Comparison of ENCODE assay signal across 1 cellular context in the genomic region with DNA sequence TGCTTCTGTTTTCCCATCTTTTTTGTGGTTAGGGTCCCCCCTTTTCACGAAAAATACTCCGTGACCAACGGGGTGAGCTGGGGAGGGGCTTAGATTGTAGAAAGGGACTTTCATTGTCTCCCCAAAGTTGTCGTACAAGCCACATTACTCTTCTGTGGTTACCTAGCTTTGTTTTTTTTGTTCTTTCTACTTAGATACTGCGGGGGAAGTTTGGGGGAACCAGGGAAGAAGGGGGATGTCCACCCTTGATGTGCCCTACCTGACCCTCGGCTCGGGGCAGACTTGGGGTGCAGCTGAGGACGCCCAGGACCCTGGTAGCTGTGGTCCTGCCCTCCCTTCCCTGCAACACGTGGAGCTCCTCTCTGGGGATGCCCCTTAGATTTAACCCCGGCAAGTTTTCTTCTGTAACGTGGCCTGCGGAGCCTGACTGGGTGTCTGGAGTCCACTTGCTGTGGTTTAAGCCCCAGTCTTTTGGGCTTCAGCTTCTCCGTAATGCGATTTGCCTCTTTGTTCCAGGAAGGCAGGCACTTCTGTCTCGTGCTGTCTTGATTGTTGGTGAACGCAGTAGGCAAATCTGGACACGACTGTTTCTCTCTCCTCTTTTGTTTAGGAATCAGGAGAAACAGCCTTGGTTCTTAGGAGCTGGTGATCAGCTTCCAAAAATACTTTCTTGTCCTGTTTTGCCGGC.
TF ChIP-seq lines count a peak whose summit lies in the region.

No MANE protein-coding gene starts in this region.

TF ChIP-seq in HepG2, 621 proteins besides CTCF, POLR2A, EP300 and RAD21 (continued from another document and continues in another):
- TF ChIP-seq, protein P1, sequence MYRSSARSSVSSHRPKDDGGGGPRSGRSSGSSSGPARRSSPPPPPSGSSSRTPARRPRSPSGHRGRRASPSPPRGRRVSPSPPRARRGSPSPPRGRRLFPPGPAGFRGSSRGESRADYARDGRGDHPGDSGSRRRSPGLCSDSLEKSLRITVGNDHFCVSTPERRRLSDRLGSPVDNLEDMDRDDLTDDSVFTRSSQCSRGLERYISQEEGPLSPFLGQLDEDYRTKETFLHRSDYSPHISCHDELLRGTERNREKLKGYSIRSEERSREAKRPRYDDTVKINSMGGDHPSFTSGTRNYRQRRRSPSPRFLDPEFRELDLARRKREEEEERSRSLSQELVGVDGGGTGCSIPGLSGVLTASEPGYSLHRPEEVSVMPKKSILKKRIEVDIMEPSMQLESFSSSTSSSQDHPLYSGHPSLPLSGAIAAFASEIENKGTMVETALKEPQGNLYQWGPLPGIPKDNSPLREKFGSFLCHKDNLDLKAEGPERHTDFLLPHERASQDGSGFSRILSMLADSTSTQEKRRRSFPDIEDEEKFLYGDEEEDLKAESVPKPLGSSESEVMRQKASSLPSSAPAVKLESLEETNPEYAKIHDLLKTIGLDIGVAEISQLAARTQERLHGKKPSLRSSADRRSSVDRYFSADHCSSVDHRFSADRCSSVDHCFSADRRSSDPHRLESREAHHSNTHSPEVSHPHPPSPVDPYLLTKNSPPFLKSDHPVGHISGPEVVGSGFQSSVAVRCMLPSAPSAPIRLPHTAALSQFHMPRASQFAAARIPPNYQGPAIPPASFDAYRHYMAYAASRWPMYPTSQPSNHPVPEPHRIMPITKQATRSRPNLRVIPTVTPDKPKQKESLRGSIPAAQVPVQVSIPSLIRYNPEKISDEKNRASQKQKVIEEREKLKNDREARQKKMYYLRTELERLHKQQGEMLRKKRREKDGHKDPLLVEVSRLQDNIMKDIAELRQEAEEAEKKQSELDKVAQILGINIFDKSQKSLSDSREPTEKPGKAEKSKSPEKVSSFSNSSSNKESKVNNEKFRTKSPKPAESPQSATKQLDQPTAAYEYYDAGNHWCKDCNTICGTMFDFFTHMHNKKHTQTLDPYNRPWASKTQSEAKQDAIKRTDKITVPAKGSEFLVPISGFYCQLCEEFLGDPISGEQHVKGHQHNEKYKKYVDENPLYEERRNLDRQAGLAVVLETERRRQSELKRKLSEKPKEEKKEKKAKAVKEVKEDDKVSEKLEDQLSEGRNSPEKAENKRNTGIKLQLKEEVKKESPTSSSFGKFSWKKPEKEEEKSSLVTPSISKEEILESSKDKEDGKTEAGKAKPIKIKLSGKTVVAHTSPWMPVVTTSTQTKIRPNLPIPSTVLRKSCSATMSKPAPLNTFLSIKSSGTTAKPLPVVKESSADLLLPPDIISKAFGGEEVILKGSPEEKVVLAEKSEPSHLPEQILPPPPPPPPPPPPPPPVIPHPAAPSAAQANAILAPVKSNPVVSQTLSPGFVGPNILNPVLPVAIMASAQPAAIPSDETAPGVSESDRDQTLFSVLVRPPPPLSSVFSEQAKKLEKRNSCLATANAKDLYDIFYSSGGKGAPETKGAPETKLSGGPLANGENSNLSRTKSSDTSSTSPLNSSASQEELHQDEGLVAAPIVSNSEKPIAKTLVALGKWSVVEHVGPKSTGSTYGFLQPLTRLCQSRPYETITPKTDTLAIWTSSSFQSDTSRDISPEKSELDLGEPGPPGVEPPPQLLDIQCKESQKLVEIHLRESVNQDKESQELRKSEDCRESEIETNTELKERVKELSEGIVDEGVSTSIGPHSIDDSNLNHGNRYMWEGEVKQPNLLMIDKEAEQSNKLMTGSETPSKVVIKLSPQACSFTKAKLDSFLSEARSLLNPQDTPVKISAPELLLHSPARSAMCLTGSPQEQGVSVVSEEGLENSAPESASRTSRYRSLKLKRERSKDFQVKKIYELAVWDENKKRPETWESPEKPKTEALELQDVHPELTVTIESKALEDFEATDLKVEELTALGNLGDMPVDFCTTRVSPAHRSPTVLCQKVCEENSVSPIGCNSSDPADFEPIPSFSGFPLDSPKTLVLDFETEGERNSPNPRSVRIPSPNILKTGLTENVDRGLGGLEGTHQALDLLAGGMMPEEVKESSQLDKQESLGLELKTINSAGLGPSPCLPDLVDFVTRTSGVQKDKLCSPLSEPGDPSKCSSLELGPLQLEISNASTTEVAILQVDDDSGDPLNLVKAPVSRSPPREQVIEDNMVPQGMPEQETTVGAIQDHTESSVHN (CRISPR knock-in tag; IDR thresholded peaks at IDR 0.05), result no peak
- 0 out of 2 replicates have a peak, but pooled peaks have one; percentile 43 for TF ChIP-seq KMT2B (CRISPR knock-in tag; IDR thresholded peaks at IDR 0.05)
- TF ChIP-seq ZFX (CRISPR knock-in tag; IDR thresholded peaks at IDR 0.05; ENCODE audit: low read depth), result 0 out of 2 replicates have a peak, but pooled peaks have one; percentile 2
- TF ChIP-seq HNRNPUL1 (IDR thresholded peaks at IDR 0.05; ENCODE audit: low read depth, low read length), result no peak
- TF ChIP-seq, protein P2, sequence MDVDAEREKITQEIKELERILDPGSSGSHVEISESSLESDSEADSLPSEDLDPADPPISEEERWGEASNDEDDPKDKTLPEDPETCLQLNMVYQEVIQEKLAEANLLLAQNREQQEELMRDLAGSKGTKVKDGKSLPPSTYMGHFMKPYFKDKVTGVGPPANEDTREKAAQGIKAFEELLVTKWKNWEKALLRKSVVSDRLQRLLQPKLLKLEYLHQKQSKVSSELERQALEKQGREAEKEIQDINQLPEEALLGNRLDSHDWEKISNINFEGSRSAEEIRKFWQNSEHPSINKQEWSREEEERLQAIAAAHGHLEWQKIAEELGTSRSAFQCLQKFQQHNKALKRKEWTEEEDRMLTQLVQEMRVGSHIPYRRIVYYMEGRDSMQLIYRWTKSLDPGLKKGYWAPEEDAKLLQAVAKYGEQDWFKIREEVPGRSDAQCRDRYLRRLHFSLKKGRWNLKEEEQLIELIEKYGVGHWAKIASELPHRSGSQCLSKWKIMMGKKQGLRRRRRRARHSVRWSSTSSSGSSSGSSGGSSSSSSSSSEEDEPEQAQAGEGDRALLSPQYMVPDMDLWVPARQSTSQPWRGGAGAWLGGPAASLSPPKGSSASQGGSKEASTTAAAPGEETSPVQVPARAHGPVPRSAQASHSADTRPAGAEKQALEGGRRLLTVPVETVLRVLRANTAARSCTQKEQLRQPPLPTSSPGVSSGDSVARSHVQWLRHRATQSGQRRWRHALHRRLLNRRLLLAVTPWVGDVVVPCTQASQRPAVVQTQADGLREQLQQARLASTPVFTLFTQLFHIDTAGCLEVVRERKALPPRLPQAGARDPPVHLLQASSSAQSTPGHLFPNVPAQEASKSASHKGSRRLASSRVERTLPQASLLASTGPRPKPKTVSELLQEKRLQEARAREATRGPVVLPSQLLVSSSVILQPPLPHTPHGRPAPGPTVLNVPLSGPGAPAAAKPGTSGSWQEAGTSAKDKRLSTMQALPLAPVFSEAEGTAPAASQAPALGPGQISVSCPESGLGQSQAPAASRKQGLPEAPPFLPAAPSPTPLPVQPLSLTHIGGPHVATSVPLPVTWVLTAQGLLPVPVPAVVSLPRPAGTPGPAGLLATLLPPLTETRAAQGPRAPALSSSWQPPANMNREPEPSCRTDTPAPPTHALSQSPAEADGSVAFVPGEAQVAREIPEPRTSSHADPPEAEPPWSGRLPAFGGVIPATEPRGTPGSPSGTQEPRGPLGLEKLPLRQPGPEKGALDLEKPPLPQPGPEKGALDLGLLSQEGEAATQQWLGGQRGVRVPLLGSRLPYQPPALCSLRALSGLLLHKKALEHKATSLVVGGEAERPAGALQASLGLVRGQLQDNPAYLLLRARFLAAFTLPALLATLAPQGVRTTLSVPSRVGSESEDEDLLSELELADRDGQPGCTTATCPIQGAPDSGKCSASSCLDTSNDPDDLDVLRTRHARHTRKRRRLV (CRISPR knock-in tag; IDR thresholded peaks at IDR 0.05), result 0 out of 2 replicates have a peak, but pooled peaks have one; percentile 28
- peak; percentile 54 for TF ChIP-seq MYC (CRISPR knock-in tag; IDR thresholded peaks at IDR 0.05; ENCODE audit: borderline replicate concordance)
- TF ChIP-seq BCL6 (CRISPR knock-in tag; IDR thresholded peaks at IDR 0.05), result 0 out of 2 replicates have a peak, but pooled peaks have one; percentile 10
- TF ChIP-seq NR1H2 (CRISPR knock-in tag; IDR thresholded peaks at IDR 0.05; ENCODE audit: borderline replicate concordance, low read depth), result 0 out of 2 replicates have a peak, but pooled peaks have one; percentile 7
- no peak for TF ChIP-seq ZNF660 (CRISPR knock-in tag; IDR thresholded peaks at IDR 0.05; ENCODE audit: borderline replicate concordance, low read depth)
- TF ChIP-seq, protein P3, sequence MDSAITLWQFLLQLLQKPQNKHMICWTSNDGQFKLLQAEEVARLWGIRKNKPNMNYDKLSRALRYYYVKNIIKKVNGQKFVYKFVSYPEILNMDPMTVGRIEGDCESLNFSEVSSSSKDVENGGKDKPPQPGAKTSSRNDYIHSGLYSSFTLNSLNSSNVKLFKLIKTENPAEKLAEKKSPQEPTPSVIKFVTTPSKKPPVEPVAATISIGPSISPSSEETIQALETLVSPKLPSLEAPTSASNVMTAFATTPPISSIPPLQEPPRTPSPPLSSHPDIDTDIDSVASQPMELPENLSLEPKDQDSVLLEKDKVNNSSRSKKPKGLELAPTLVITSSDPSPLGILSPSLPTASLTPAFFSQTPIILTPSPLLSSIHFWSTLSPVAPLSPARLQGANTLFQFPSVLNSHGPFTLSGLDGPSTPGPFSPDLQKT (CRISPR knock-in tag; IDR thresholded peaks at IDR 0.05; ENCODE audit: borderline replicate concordance), result no peak
- TF ChIP-seq RXRB (CRISPR knock-in tag; IDR thresholded peaks at IDR 0.05; ENCODE audit: borderline replicate concordance), result 0 out of 2 replicates have a peak, but pooled peaks have one; percentile 8
- no peak for TF ChIP-seq ZBTB7A (CRISPR knock-in tag; IDR thresholded peaks at IDR 0.05)
- TF ChIP-seq GTF2F1 (IDR thresholded peaks at IDR 0.05; ENCODE audit: low read length), result no peak
- TF ChIP-seq IRF2 (CRISPR knock-in tag; IDR thresholded peaks at IDR 0.05), result peak; percentile 38; the same call in 1 of the 2 replicates
- TF ChIP-seq SMAD3 (CRISPR knock-in tag; IDR thresholded peaks at IDR 0.05), result 0 out of 2 replicates have a peak, but pooled peaks have one; percentile 63
- TF ChIP-seq MTF2 (CRISPR knock-in tag; IDR thresholded peaks at IDR 0.05; ENCODE audit: borderline replicate concordance), result no peak
- 0 out of 2 replicates have a peak, but pooled peaks have one; percentile 14 for TF ChIP-seq ZNF333 (CRISPR knock-in tag; IDR thresholded peaks at IDR 0.05; ENCODE audit: borderline replicate concordance)
- 0 out of 2 replicates have a peak, but pooled peaks have one; percentile 23 for TF ChIP-seq MIER3 (CRISPR knock-in tag; IDR thresholded peaks at IDR 0.05; ENCODE audit: borderline replicate concordance)
- peak; percentile 20 for TF ChIP-seq ZNF781 (CRISPR knock-in tag; IDR thresholded peaks at IDR 0.05; ENCODE audit: borderline replicate concordance, not compliant biosample characterization)
- TF ChIP-seq, protein P4, sequence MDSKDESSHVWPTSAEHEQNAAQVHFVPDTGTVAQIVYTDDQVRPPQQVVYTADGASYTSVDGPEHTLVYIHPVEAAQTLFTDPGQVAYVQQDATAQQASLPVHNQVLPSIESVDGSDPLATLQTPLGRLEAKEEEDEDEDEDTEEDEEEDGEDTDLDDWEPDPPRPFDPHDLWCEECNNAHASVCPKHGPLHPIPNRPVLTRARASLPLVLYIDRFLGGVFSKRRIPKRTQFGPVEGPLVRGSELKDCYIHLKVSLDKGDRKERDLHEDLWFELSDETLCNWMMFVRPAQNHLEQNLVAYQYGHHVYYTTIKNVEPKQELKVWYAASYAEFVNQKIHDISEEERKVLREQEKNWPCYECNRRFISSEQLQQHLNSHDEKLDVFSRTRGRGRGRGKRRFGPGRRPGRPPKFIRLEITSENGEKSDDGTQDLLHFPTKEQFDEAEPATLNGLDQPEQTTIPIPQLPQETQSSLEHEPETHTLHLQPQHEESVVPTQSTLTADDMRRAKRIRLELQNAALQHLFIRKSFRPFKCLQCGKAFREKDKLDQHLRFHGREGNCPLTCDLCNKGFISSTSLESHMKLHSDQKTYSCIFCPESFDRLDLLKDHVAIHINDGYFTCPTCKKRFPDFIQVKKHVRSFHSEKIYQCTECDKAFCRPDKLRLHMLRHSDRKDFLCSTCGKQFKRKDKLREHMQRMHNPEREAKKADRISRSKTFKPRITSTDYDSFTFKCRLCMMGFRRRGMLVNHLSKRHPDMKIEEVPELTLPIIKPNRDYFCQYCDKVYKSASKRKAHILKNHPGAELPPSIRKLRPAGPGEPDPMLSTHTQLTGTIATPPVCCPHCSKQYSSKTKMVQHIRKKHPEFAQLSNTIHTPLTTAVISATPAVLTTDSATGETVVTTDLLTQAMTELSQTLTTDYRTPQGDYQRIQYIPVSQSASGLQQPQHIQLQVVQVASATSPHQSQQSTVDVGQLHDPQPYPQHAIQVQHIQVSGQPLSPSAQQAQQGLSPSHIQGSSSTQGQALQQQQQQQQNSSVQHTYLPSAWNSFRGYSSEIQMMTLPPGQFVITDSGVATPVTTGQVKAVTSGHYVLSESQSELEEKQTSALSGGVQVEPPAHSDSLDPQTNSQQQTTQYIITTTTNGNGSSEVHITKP (CRISPR knock-in tag; IDR thresholded peaks at IDR 0.05; ENCODE audit: low read depth), result 0 out of 2 replicates have a peak, but pooled peaks have one; percentile 46
